ENCODE assay signal across 1 cellular context in the genomic region with DNA sequence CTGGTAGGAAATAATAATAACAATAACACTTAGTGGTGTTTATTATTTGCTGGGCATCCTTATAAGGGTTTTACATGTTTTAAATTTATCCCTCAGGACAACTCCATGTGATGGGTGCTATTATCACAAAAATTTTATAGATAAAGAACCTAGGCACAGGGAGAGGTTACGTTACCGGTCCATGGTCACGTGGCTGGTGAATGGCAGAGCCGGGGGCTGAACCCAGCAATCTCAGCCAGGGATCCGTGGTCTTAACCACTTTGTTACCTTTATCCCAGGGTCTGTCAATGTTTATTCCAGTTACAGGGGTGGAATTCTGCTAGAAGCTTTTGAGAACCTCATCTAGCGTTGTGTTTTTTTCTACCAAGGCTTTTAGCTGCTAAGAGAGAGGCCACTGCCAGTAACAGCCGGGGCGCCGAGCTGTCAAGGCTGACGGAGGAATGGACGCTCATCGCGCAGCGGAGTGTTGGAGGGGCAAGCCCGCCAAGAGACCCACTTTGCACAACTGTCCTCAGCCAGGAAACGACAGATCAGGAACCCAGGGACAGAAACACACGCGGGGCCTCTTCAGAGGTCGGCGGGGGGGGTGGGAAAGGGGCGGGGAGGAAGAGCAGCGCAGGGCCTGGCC.
TF ChIP-seq lines count a peak whose summit lies in the region.

No MANE protein-coding gene starts in this region.

TF ChIP-seq in SK-N-SH treated with all-trans-retinoic acid at 6 μM for 48 hours, 23 proteins besides CTCF, POLR2A, EP300 and RAD21 (continued from another document):
- TF ChIP-seq, protein P1, sequence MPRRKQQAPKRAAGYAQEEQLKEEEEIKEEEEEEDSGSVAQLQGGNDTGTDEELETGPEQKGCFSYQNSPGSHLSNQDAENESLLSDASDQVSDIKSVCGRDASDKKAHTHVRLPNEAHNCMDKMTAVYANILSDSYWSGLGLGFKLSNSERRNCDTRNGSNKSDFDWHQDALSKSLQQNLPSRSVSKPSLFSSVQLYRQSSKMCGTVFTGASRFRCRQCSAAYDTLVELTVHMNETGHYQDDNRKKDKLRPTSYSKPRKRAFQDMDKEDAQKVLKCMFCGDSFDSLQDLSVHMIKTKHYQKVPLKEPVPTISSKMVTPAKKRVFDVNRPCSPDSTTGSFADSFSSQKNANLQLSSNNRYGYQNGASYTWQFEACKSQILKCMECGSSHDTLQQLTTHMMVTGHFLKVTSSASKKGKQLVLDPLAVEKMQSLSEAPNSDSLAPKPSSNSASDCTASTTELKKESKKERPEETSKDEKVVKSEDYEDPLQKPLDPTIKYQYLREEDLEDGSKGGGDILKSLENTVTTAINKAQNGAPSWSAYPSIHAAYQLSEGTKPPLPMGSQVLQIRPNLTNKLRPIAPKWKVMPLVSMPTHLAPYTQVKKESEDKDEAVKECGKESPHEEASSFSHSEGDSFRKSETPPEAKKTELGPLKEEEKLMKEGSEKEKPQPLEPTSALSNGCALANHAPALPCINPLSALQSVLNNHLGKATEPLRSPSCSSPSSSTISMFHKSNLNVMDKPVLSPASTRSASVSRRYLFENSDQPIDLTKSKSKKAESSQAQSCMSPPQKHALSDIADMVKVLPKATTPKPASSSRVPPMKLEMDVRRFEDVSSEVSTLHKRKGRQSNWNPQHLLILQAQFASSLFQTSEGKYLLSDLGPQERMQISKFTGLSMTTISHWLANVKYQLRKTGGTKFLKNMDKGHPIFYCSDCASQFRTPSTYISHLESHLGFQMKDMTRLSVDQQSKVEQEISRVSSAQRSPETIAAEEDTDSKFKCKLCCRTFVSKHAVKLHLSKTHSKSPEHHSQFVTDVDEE (CRISPR knock-in tag; IDR thresholded peaks at IDR 0.05), result no peak
- TF ChIP-seq OSR1 (CRISPR knock-in tag; IDR thresholded peaks at IDR 0.05) (no peak), ZC3H10 (CRISPR knock-in tag; IDR thresholded peaks at IDR 0.05) (no peak), ZNF8 (CRISPR knock-in tag; IDR thresholded peaks at IDR 0.05) (no peak), TOX (CRISPR knock-in tag; IDR thresholded peaks at IDR 0.05; ENCODE audit: borderline replicate concordance) (no peak), RARB (CRISPR knock-in tag; IDR thresholded peaks at IDR 0.05) (no peak), CSDC2 (CRISPR knock-in tag; IDR thresholded peaks at IDR 0.05) (no peak), ZFP3 (CRISPR knock-in tag; IDR thresholded peaks at IDR 0.05) (no peak), TCF4 (CRISPR knock-in tag; IDR thresholded peaks at IDR 0.05; ENCODE audit: borderline replicate concordance) (no peak), PPARA (CRISPR knock-in tag; IDR thresholded peaks at IDR 0.05; ENCODE audit: borderline replicate concordance) (no peak), ZFP30 (CRISPR knock-in tag; IDR thresholded peaks at IDR 0.05) (no peak), ESRRG (CRISPR knock-in tag; IDR thresholded peaks at IDR 0.05) (no peak), ISL1 (CRISPR knock-in tag; IDR thresholded peaks at IDR 0.05) (no peak)
- TF ChIP-seq, protein P2, sequence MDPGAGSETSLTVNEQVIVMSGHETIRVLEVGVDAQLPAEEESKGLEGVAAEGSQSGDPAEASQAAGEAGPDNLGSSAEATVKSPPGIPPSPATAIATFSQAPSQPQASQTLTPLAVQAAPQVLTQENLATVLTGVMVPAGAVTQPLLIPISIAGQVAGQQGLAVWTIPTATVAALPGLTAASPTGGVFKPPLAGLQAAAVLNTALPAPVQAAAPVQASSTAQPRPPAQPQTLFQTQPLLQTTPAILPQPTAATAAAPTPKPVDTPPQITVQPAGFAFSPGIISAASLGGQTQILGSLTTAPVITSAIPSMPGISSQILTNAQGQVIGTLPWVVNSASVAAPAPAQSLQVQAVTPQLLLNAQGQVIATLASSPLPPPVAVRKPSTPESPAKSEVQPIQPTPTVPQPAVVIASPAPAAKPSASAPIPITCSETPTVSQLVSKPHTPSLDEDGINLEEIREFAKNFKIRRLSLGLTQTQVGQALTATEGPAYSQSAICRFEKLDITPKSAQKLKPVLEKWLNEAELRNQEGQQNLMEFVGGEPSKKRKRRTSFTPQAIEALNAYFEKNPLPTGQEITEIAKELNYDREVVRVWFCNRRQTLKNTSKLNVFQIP (CRISPR knock-in tag; IDR thresholded peaks at IDR 0.05; ENCODE audit: borderline replicate concordance, low read depth), result no peak
